Comparison of ENCODE assay signal across 8 cellular contexts in genomic region chr15:68204776-68205557, GRCh38. TPM values are rescaled to one million over a fixed set of nuclear protein-coding genes. Genes with fewer than 3 reads are reported as not detected.
A peak's percentile ranks its signal among the peaks of the same experiment; 100 is the strongest.
DNase-seq lines count a peak whose midpoint lies in the region; ATAC-seq and TF ChIP-seq lines count a peak whose summit lies in the region.

A gene with protein sequence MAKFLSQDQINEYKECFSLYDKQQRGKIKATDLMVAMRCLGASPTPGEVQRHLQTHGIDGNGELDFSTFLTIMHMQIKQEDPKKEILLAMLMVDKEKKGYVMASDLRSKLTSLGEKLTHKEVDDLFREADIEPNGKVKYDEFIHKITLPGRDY (minus strand): TSS chr15:68205332. CDS start chr15:68205247, 85 bp downstream.

- H3K9me3 ChIP-seq in mucosa of descending colon: no peaks in the 10 kb centered on the region

- H3K36me3 ChIP-seq in mucosa of descending colon (ENCODE audit: low read depth): no peaks in the 10 kb centered on the region

- DNase-seq in AG08396 (ENCODE audit: low spot score) (peak; percentile 43), M059J (ENCODE audit: low read depth) (peak; percentile 39), coronary artery (ENCODE audit: low spot score) (peak; percentile 75), mucosa of descending colon (peak; percentile 93 to 94 (median 93)), OCI-M1 (lab: John Stamatoyannopoulos, UW) (no peak), NCI-H1417 (lab: John Stamatoyannopoulos, UW) (no peak)
- DNase-seq in activated naive CD4-positive, alpha-beta T cell treated with Interleukin-2 at 50 U/mL for 16 hours: no peak

- peak; percentile 86 for ATAC-seq in mucosa of descending colon
- no peak for ATAC-seq in HG03520 (IDR thresholded peaks at IDR 0.05; ENCODE audit: unreplicated experiment)

- intact Hi-C loops in mucosa of descending colon (cut with DNase I, micrococcal nuclease): no loop called here

- H3K4me1 ChIP-seq in mucosa of descending colon (ENCODE audit: low read depth): peaks cover 7% of the 10 kb centered on the region

- peak within 1 kb of the TSS; percentile 52 for H3K4me3 ChIP-seq in coronary artery
- H3K4me3 ChIP-seq in mucosa of descending colon: peak within 1 kb of the TSS; percentile 0

- no peak for TF ChIP-seq CTCF in coronary artery (IDR thresholded peaks at IDR 0.05)
- no peak for TF ChIP-seq CTCF in mucosa of descending colon (IDR thresholded peaks at IDR 0.05)

- H3K27ac ChIP-seq in coronary artery: peak within 1 kb of the TSS in 1 of 2 donors; percentile 79

RNA-seq across cellular contexts. Expression of the gene that starts here (rescaled TPM):
- total RNA-seq in M059J (2014; rRNA removed; shearing (Covaris generic)): 1.5 and 1.8 TPM in 2 replicates
- 100 to 1,000 TPM in 1 of 3 donors, 10 to 100 TPM in 2; 50.8 to 122 (median 98.1) TPM for total RNA-seq in mucosa of descending colon

Comparison
In these comparisons a context has a peak if more than half of its experiments do, and no peak if none do; other contexts are left out.
1. RNA of the gene that starts here (total RNA-seq): 50.8 to 122 TPM in mucosa of descending colon; 1.5 to 1.8 TPM in M059J; every median in the first group is over 10 times any median in the second.
2. DNase-seq: peak in AG08396 (single experiment), M059J (single experiment), coronary artery (single experiment) and mucosa of descending colon (3 of 3); none in OCI-M1 (single experiment), activated naive CD4-positive, alpha-beta T cell treated with Interleukin-2 at 50 U/mL for 16 hours (single experiment) and NCI-H1417 (0 of 3).